8 cellular contexts compared by ENCODE assay signal in the genomic region with DNA sequence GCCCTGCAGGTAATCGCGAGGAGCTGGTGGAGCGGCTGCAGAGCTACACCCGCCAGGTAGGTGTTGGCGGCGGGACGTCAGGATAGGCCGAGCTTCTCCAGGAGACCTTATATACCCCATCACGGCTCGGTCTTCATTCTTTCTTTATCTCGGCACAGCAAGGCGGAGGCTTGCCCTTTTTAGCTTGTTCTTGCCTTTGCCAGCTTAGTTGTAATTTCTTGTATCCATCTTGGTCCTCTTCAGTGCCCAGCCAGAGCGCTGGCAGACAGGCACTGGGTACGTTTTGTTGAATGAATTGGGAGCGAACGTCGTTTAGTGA. TPM values are rescaled to one million over a fixed set of nuclear protein-coding genes. Genes with fewer than 3 reads are reported as not detected.
DNase-seq lines count a peak whose midpoint lies in the region; ATAC-seq and TF ChIP-seq lines count a peak whose summit lies in the region.

No MANE protein-coding gene starts in this region.

- intact Hi-C loops in Calu3 (cut with micrococcal nuclease; ENCODE audit: unreplicated experiment) (no loop called here), Panc1 (cut with micrococcal nuclease; ENCODE audit: unreplicated experiment) (no loop called here)

- peak overlapping the region; percentile 89 for H2AFZ ChIP-seq in parathyroid adenoma

- peaks cover 13% of the 10 kb centered on the region for H3K4me1 Mint-ChIP-seq in Calu3 (ENCODE audit: low read depth, unreplicated experiment)

- peaks cover 18% of the 10 kb centered on the region for H3K4me1 ChIP-seq in Panc1 (ENCODE audit: control insufficient read depth, insufficient read depth, low read length)
- peaks cover 14% of the 10 kb centered on the region for H3K4me1 ChIP-seq in parathyroid adenoma

- ATAC-seq in Panc1 (no peak), HG03025 (IDR thresholded peaks at IDR 0.05; ENCODE audit: low FRiP score, unreplicated experiment) (no peak)

- peak overlapping the region; percentile 64 for H3K4me2 ChIP-seq in parathyroid adenoma (ENCODE audit: low read length)

- CTCF ChIA-PET in Calu3 (lab: Charles Lee) (interaction anchor here (0.6 to 1.6 kb wide), 4 partner anchors 15 to 236 kb away, joined by 3 to 4 read pairs (median 4); partner anchors contain the start of genes CST6 and YIF1A), Panc1 (lab: Charles Lee) (interaction anchor here (1.0 kb wide), 1 partner anchor 19 kb away, joined by 6 read pairs; no protein-coding TSS in a partner anchor)

- H3K4me3 ChIP-seq in Panc1 (ENCODE audit: low read depth in 2 of 2, low read length in 2 of 2) = peak overlapping the region; percentile 99
- peak overlapping the region; percentile 95 for H3K4me3 ChIP-seq in epithelial cell of proximal tubule (ENCODE audit: low read depth, low read length)
- peak overlapping the region; percentile 92 for H3K4me3 ChIP-seq in parathyroid adenoma (ENCODE audit: low read depth, low read length)

- H3K27ac Mint-ChIP-seq in Calu3 (ENCODE audit: unreplicated experiment) = peak overlapping the region; percentile 90

- DNase-seq in Calu3 (no peak), Panc1 (ENCODE audit: low read depth, low spot score) (no peak), epithelial cell of proximal tubule (ENCODE audit: low read depth) (no peak), NCI-H2029 treated with DMSO at 0.1 percent for 48 hours (lab: John Stamatoyannopoulos, UW) (no peak), DMS53 (lab: John Stamatoyannopoulos, UW) (no peak), NK-92 (lab: John Stamatoyannopoulos, UW; ENCODE audit: unreplicated experiment) (no peak)

- peaks cover 65% of the 10 kb centered on the region for H3K36me3 Mint-ChIP-seq in Calu3 (ENCODE audit: insufficient read depth, unreplicated experiment)

- POLR2A ChIA-PET in Panc1 (lab: Charles Lee) = interaction anchor here (1.3 kb wide), 2 partner anchors 19 to 193 kb away, joined by 4 to 6 read pairs; no protein-coding TSS in a partner anchor

- no TSS peak for BruUV-seq in Calu3 (replicated peaks; lab: Mats Ljungman, UMichigan)
- no TSS peak for BruUV-seq in Panc1 (replicated peaks; lab: Mats Ljungman, UMichigan)

- peak overlapping the region; percentile 37 for H3K9ac ChIP-seq in parathyroid adenoma

- no peak for TF ChIP-seq CTCF in Calu3 (IDR thresholded peaks at IDR 0.05; ENCODE audit: unreplicated experiment)
- no peak for TF ChIP-seq CTCF in Panc1 (IDR thresholded peaks at IDR 0.05)
- no peak for TF ChIP-seq CTCF in epithelial cell of proximal tubule (conservative IDR thresholded peaks at IDR 0.05; ENCODE audit: low read depth, low read length)
- no peak for TF ChIP-seq CTCF in parathyroid adenoma (IDR thresholded peaks at IDR 0.05)

- H3K27ac ChIP-seq in Panc1 (ENCODE audit: low read length) (peak overlapping the region; percentile 98), parathyroid adenoma (peak overlapping the region; percentile 72)

- H3K9me3 Mint-ChIP-seq in Calu3 (ENCODE audit: low read depth, unreplicated experiment) = no peaks in the 10 kb centered on the region

- no peaks in the 10 kb centered on the region for H3K27me3 Mint-ChIP-seq in Calu3 (ENCODE audit: unreplicated experiment)

- in situ Hi-C loops in Panc1 (cut with HindIII; ENCODE audit: low pct_unique_long_range_greater_than_20kb, low sequenced_read_pairs) = no loop called here

- H3K27me3 ChIP-seq in Panc1 (ENCODE audit: control insufficient read depth, insufficient read depth, low read length) (no peaks in the 10 kb centered on the region), parathyroid adenoma (ENCODE audit: control insufficient read depth, insufficient read depth, low read length) (no peaks in the 10 kb centered on the region)

- H3K79me2 ChIP-seq in parathyroid adenoma = peaks cover 10% of the 10 kb centered on the region

- peak overlapping the region; percentile 95 for H3K4me3 Mint-ChIP-seq in Calu3 (ENCODE audit: low read depth, unreplicated experiment)

- no peaks in the 10 kb centered on the region for H3K9me3 ChIP-seq in Panc1 (ENCODE audit: control insufficient read depth, insufficient read depth, low read depth, low read length)
- no peaks in the 10 kb centered on the region for H3K9me3 ChIP-seq in parathyroid adenoma (ENCODE audit: control insufficient read depth, low read length)

- H3K36me3 ChIP-seq in Panc1 (ENCODE audit: control insufficient read depth, insufficient read depth, low read length) (peaks cover 28% of the 10 kb centered on the region), parathyroid adenoma (ENCODE audit: control insufficient read depth, insufficient read depth, low read length) (no peaks in the 10 kb centered on the region)

RNA-seq across cellular contexts. Expression of gene SF3B2, which starts 0.5 kb away (rescaled TPM):
- total RNA-seq in Calu3 (2022) = 167 and 173 TPM in 2 replicates
- 271 TPM for total RNA-seq in Panc1 (2021; ENCODE audit: unreplicated experiment)
- 244 TPM for polyA plus RNA-seq in Panc1 (2012; ENCODE audit: insufficient read length)
- total RNA-seq in epithelial cell of proximal tubule = 204 and 229 TPM in 2 replicates

RNA-seq across cellular contexts. Expression of gene GAL3ST3, which starts 3.7 kb away (rescaled TPM):
- not detected in 2 replicates for total RNA-seq in Calu3 (2022)
- total RNA-seq in Panc1 (2021; ENCODE audit: unreplicated experiment) = not detected
- polyA plus RNA-seq in Panc1 (2012; ENCODE audit: insufficient read length) = not detected
- total RNA-seq in epithelial cell of proximal tubule = 2.1 and 2.3 TPM in 2 replicates

RNA-seq across cellular contexts. Expression of gene PACS1, which starts 17.4 kb away (rescaled TPM):
- total RNA-seq in Calu3 (2022) = 44.7 and 47.9 TPM in 2 replicates
- 91.8 TPM for total RNA-seq in Panc1 (2021; ENCODE audit: unreplicated experiment)
- polyA plus RNA-seq in Panc1 (2012; ENCODE audit: insufficient read length) = 106 TPM
- 17.5 and 24.9 TPM in 2 replicates for total RNA-seq in epithelial cell of proximal tubule

RNA-seq across cellular contexts. Expression of gene CATSPER1, which starts 26.3 kb away (rescaled TPM):
- 1.0 and 2.6 TPM in 2 replicates for total RNA-seq in Calu3 (2022)
- total RNA-seq in Panc1 (2021; ENCODE audit: unreplicated experiment) = 0.15 TPM
- 0.41 TPM for polyA plus RNA-seq in Panc1 (2012; ENCODE audit: insufficient read length)
- total RNA-seq in epithelial cell of proximal tubule = 1.4 and 4.7 TPM in 2 replicates

RNA-seq across cellular contexts. Expression of gene CST6, which starts 40.8 kb away (rescaled TPM):
- total RNA-seq in Calu3 (2022) (21.5 and 27.2 TPM in 2 replicates), Panc1 (2021; ENCODE audit: unreplicated experiment) (0.23 TPM), epithelial cell of proximal tubule (53.4 and 89.1 TPM in 2 replicates)
- polyA plus RNA-seq in Panc1 (2012; ENCODE audit: insufficient read length) = not detected
